In genomic region chr9:134141906-134142305, GRCh38 we compare ENCODE assay signal across 8 cellular contexts. TPM values are rescaled to one million over a fixed set of nuclear protein-coding genes. Genes with fewer than 3 reads are reported as not detected.
"Had no signal": no experiment of that assay in that cellular context is flagged by ENCODE, and none has a peak within 500 bp of the region (broad histone marks: within the 10 kb centered on the region; RNA-seq: fewer than 3 reads in every experiment).

No MANE protein-coding gene starts in this region.

- H2AFZ ChIP-seq: GM23338 had no signal

- H3K4me3 Mint-ChIP-seq: GM23338, H9, IgD-negative memory B cell had no signal

- H3K9me3 Mint-ChIP-seq: GM23338, H9, IgD-negative memory B cell had no signal

- DNase-seq: H9, HCEC 1CT had no signal

- H3K4me2 ChIP-seq: GM23338 had no signal

- ATAC-seq: GM23338 had no signal

- FAIRE-seq: H1, H54, HTR-8/SVneo had no signal

- H3K27ac Mint-ChIP-seq: GM23338, IgD-negative memory B cell had no signal

- H3K4me3 ChIP-seq: GM23338 had no signal

- H3K27me3 Mint-ChIP-seq: IgD-negative memory B cell had no signal

RNA-seq across cellular contexts. Expression of gene RNU6ATAC, which starts 22.5 kb away (rescaled TPM):
- total RNA-seq: GM23338, HT-29 had no signal
- polyA plus RNA-seq: GM23338, H1, IgD-negative memory B cell had no signal
